16 cellular contexts compared by ENCODE assay signal in the genomic region with DNA sequence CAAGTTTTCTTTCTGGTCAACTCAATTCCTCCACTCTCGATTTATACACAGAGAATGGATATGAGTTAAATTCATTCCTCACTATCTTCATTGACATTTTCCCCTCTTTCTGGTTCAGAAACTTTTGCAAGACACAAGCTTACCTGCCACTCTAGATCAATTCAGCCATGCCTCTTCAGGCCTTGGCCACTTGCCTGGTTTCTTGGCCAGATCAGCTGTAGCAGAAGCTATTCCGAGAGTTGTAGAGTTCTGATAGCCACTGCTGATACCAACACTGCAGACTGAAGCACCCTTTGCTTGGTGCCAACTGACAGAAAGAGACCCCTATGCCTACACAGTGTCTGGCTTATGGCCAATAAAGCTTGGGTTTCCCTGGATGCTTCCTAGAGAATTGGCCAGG.
DNase-seq lines count a peak whose midpoint lies in the region; ATAC-seq and TF ChIP-seq lines count a peak whose summit lies in the region.
"Had no signal": no experiment of that assay in that cellular context is flagged by ENCODE, and none has a peak within 500 bp of the region (broad histone marks: within the 10 kb centered on the region; RNA-seq: fewer than 3 reads in every experiment).

No MANE protein-coding gene starts in this region.

- peak overlapping the region; percentile 59 for H3K27ac Mint-ChIP-seq in nephron progenitor cell
- H3K27ac Mint-ChIP-seq: B cell; CD4-positive, alpha-beta T cell; HFFc6 had no signal

- no peaks in the 10 kb centered on the region for H3K27me3 ChIP-seq in stomach

- no peak overlapping the region for H3K27ac ChIP-seq in stomach

- H3K36me3 Mint-ChIP-seq in nephron progenitor cell (ENCODE audit: low read depth): peaks cover 8% of the 10 kb centered on the region

- peaks cover 9% of the 10 kb centered on the region for H3K27me3 Mint-ChIP-seq in nephron progenitor cell (ENCODE audit: low read depth, poor library complexity)
- H3K27me3 Mint-ChIP-seq: B cell; CD4-positive, alpha-beta T cell had no signal

- H3K4me1 ChIP-seq in stomach: no peaks in the 10 kb centered on the region

- H3K9me3 ChIP-seq in stomach: no peaks in the 10 kb centered on the region
- H3K9me3 ChIP-seq: HAP-1 had no signal

- TF ChIP-seq EP300 in stomach (IDR thresholded peaks at IDR 0.05): no peak

- intact Hi-C loops in stomach (cut with DNase I; ENCODE audit: low total_unique reads): no loop called here

- ATAC-seq in GM21381 (IDR thresholded peaks at IDR 0.05; ENCODE audit: unreplicated experiment) (no peak), GM21367 (IDR thresholded peaks at IDR 0.05; ENCODE audit: unreplicated experiment) (no peak)

- peaks cover 9% of the 10 kb centered on the region for H3K4me1 Mint-ChIP-seq in nephron progenitor cell
- H3K4me1 Mint-ChIP-seq: B cell had no signal

- H3K4me3 ChIP-seq in stomach: no peak overlapping the region
- H3K4me3 ChIP-seq: HAP-1 had no signal

- TF ChIP-seq CTCF in nephron progenitor cell (IDR thresholded peaks at IDR 0.05) (no peak), stomach (IDR thresholded peaks at IDR 0.05) (no peak)

- DNase-seq in NCI-H1105 (lab: John Stamatoyannopoulos, UW): peak; percentile 49
- peak; percentile 24 for DNase-seq in OCI-M1 (lab: John Stamatoyannopoulos, UW)
- no peak for DNase-seq in nephron progenitor cell
- peak; percentile 27 for DNase-seq in stomach
- DNase-seq in DMS153 treated with DMSO at 0.1 percent for 48 hours (lab: John Stamatoyannopoulos, UW; ENCODE audit: unreplicated experiment): no peak
- DNase-seq: C1 segment of cervical spinal cord; Calu3; CD4-positive, alpha-beta T cell; DMS 273 treated with DMSO at 0.1 percent for 48 hours; DMS79; GOT3; HFFc6 had no signal

- TF ChIP-seq POLR2A in stomach (IDR thresholded peaks at IDR 0.05): no peak

- 60 to 73% (median 67%) methylated on average over 2 of the region's 2 CpGs for WGBS in stomach, 5 donors

- H3K9me3 Mint-ChIP-seq in nephron progenitor cell: peaks cover 7% of the 10 kb centered on the region

- H3K4me3 Mint-ChIP-seq in nephron progenitor cell: no peak overlapping the region
- H3K4me3 Mint-ChIP-seq: B cell; CD4-positive, alpha-beta T cell; HFFc6 had no signal

- H3K36me3 ChIP-seq in stomach: no peaks in the 10 kb centered on the region
- H3K36me3 ChIP-seq: HAP-1 had no signal

Comparison
In these comparisons a context has a peak if more than half of its experiments do, and no peak if none do; other contexts are left out.
1. DNase-seq: peak in NCI-H1105 (single experiment), OCI-M1 (single experiment) and stomach (single experiment); none in nephron progenitor cell (single experiment) and DMS153 treated with DMSO at 0.1 percent for 48 hours (single experiment).